In genomic region chr5:135310328-135310989, GRCh38 we compare ENCODE assay signal across 14 cellular contexts.
DNase-seq lines count a peak whose midpoint lies in the region; ATAC-seq and TF ChIP-seq lines count a peak whose summit lies in the region.
"Had no signal": no experiment of that assay in that cellular context is flagged by ENCODE, and none has a peak within 500 bp of the region (broad histone marks: within the 10 kb centered on the region; RNA-seq: fewer than 3 reads in every experiment).

No MANE protein-coding gene starts in this region.

- DNase-seq in stimulated activated naive CD8-positive, alpha-beta T cell treated with anti-CD3 and anti-CD28 coated beads, Interleukin-15, amount 100 ng/mL, for 72 hours, result no peak
- DNase-seq in stimulated activated naive CD8-positive, alpha-beta T cell treated with anti-CD3 and anti-CD28 coated beads, Interleukin-15, Interleukin-2, amounts not matched to agents 100 U/mL and 50 U/mL, for 24 hours, result no peak
- peak; percentile 41 for DNase-seq in NCI-H82 treated with DMSO at 0.1 percent for 48 hours (lab: John Stamatoyannopoulos, UW; ENCODE audit: unreplicated experiment)
- peak; percentile 84 for DNase-seq in choroid plexus epithelial cell (ENCODE audit: low read depth)
- DNase-seq in type B pancreatic cell (ENCODE audit: extremely low spot score, unreplicated experiment), result peak; percentile 10
- DNase-seq: dorsolateral prefrontal cortex, GOT3, left ventricle myocardium inferior had no signal

- peaks cover 19% of the 10 kb centered on the region for H3K27me3 Mint-ChIP-seq in stimulated activated naive CD8-positive, alpha-beta T cell treated with anti-CD3 and anti-CD28 coated beads, Interleukin-15, amount 100 ng/mL, for 72 hours
- peaks cover 6% of the 10 kb centered on the region for H3K27me3 Mint-ChIP-seq in type B pancreatic cell

- no peak overlapping the region for H3K4me3 ChIP-seq in choroid plexus epithelial cell (ENCODE audit: low read depth, low read length)
- H3K4me3 ChIP-seq: dorsolateral prefrontal cortex, left ventricle myocardium inferior, neural progenitor cell had no signal

- no peak overlapping the region for H3K27ac Mint-ChIP-seq in stimulated activated naive CD8-positive, alpha-beta T cell treated with anti-CD3 and anti-CD28 coated beads, Interleukin-15, amount 100 ng/mL, for 72 hours
- H3K27ac Mint-ChIP-seq in type B pancreatic cell, result no peak overlapping the region
- H3K27ac Mint-ChIP-seq: activated naive CD4-positive, alpha-beta T cell treated with anti-CD3 and anti-CD28 coated beads, Interleukin-2, amount 50 U/mL, for 72 hours; IgD-negative memory B cell; neural progenitor cell had no signal

- TF ChIP-seq CTCF in choroid plexus epithelial cell (conservative IDR thresholded peaks at IDR 0.05; ENCODE audit: low read depth, low read length) (no peak), type B pancreatic cell (conservative IDR thresholded peaks at IDR 0.05) (no peak)

- H3K9me3 Mint-ChIP-seq in stimulated activated naive CD8-positive, alpha-beta T cell treated with anti-CD3 and anti-CD28 coated beads, Interleukin-15, amount 100 ng/mL, for 72 hours, result no peaks in the 10 kb centered on the region
- no peaks in the 10 kb centered on the region for H3K9me3 Mint-ChIP-seq in type B pancreatic cell
- H3K9me3 Mint-ChIP-seq: activated naive CD4-positive, alpha-beta T cell treated with anti-CD3 and anti-CD28 coated beads, Interleukin-2, amount 50 U/mL, for 72 hours; IgD-negative memory B cell; neural progenitor cell had no signal

- no peaks in the 10 kb centered on the region for H3K36me3 Mint-ChIP-seq in type B pancreatic cell
- H3K36me3 Mint-ChIP-seq: activated naive CD4-positive, alpha-beta T cell treated with anti-CD3 and anti-CD28 coated beads, Interleukin-2, amount 50 U/mL, for 72 hours; IgD-negative memory B cell; neural progenitor cell had no signal

- peak; percentile 39 for ATAC-seq in stimulated activated naive CD8-positive, alpha-beta T cell treated with anti-CD3 and anti-CD28 coated beads, Interleukin-15, amount 100 ng/mL, for 72 hours
- ATAC-seq in stimulated activated naive CD8-positive, alpha-beta T cell treated with anti-CD3 and anti-CD28 coated beads, Interleukin-15, Interleukin-2, amounts not matched to agents 100 U/mL and 50 U/mL, for 24 hours, result no peak
- no peak for ATAC-seq in HG02884 (IDR thresholded peaks at IDR 0.05; ENCODE audit: unreplicated experiment)
- no peak for ATAC-seq in HG03520 (IDR thresholded peaks at IDR 0.05; ENCODE audit: unreplicated experiment)
- no peak for ATAC-seq in HG03442 (IDR thresholded peaks at IDR 0.05; ENCODE audit: unreplicated experiment)

- no peak overlapping the region for H3K4me3 Mint-ChIP-seq in stimulated activated naive CD8-positive, alpha-beta T cell treated with anti-CD3 and anti-CD28 coated beads, Interleukin-15, amount 100 ng/mL, for 72 hours
- H3K4me3 Mint-ChIP-seq in type B pancreatic cell, result no peak overlapping the region
- H3K4me3 Mint-ChIP-seq: IgD-negative memory B cell, neural progenitor cell had no signal

- peaks cover 53% of the 10 kb centered on the region for H3K4me1 Mint-ChIP-seq in stimulated activated naive CD8-positive, alpha-beta T cell treated with anti-CD3 and anti-CD28 coated beads, Interleukin-15, amount 100 ng/mL, for 72 hours
- H3K4me1 Mint-ChIP-seq in type B pancreatic cell (ENCODE audit: unreplicated experiment), result peaks cover 18% of the 10 kb centered on the region
- H3K4me1 Mint-ChIP-seq: IgD-negative memory B cell had no signal

Comparison
In these comparisons a context has a peak if more than half of its experiments do, and no peak if none do; other contexts are left out.
1. DNase-seq: peak in NCI-H82 treated with DMSO at 0.1 percent for 48 hours (single experiment), choroid plexus epithelial cell (single experiment) and type B pancreatic cell (single experiment); none in stimulated activated naive CD8-positive, alpha-beta T cell treated with anti-CD3 and anti-CD28 coated beads, Interleukin-15, amount 100 ng/mL, for 72 hours (0 of 2) and stimulated activated naive CD8-positive, alpha-beta T cell treated with anti-CD3 and anti-CD28 coated beads, Interleukin-15, Interleukin-2, amounts not matched to agents 100 U/mL and 50 U/mL, for 24 hours (single experiment).